Comparison of ENCODE assay signal across 1 cellular context in genomic region chr10:119892188-119893065, GRCh38.
A peak's percentile ranks its signal among the peaks of the same experiment; 100 is the strongest.
TF ChIP-seq lines count a peak whose summit lies in the region.

Gene SEC23IP, plus strand, starts transcription at chr10:119892730. Its CDS starts 53 bp downstream, at chr10:119892783.

TF ChIP-seq in HepG2, 621 proteins besides CTCF, POLR2A, EP300 and RAD21 (continued from another document and continues in another):
- TF ChIP-seq, protein P1, sequence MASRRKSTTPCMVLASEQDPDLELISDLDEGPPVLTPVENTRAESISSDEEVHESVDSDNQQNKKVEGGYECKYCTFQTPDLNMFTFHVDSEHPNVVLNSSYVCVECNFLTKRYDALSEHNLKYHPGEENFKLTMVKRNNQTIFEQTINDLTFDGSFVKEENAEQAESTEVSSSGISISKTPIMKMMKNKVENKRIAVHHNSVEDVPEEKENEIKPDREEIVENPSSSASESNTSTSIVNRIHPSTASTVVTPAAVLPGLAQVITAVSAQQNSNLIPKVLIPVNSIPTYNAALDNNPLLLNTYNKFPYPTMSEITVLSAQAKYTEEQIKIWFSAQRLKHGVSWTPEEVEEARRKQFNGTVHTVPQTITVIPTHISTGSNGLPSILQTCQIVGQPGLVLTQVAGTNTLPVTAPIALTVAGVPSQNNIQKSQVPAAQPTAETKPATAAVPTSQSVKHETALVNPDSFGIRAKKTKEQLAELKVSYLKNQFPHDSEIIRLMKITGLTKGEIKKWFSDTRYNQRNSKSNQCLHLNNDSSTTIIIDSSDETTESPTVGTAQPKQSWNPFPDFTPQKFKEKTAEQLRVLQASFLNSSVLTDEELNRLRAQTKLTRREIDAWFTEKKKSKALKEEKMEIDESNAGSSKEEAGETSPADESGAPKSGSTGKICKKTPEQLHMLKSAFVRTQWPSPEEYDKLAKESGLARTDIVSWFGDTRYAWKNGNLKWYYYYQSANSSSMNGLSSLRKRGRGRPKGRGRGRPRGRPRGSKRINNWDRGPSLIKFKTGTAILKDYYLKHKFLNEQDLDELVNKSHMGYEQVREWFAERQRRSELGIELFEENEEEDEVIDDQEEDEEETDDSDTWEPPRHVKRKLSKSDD (CRISPR knock-in tag; IDR thresholded peaks at IDR 0.05; ENCODE audit: low read depth), result peak; percentile 99
- TF ChIP-seq ZNF564 (CRISPR knock-in tag; IDR thresholded peaks at IDR 0.05) (0 out of 2 replicates have a peak, but pooled peaks have one; percentile 49), SETDB1 (CRISPR knock-in tag; IDR thresholded peaks at IDR 0.05; ENCODE audit: borderline replicate concordance) (0 out of 2 replicates have a peak, but pooled peaks have one; percentile 7), SALL1 (CRISPR knock-in tag; IDR thresholded peaks at IDR 0.05) (peak; percentile 94), HDAC1 (CRISPR knock-in tag; IDR thresholded peaks at IDR 0.05) (peak; percentile 92), CEBPG (CRISPR knock-in tag; IDR thresholded peaks at IDR 0.05) (peak; percentile 58), ZNF451 (CRISPR knock-in tag; IDR thresholded peaks at IDR 0.05) (peak; percentile 75), AGO2 (optimal IDR thresholded peaks at IDR 0.05; ENCODE audit: low read depth, low read length) (peak; percentile 46), KDM6A (CRISPR knock-in tag; IDR thresholded peaks at IDR 0.05; ENCODE audit: low read depth) (no peak), ZNF800 (CRISPR knock-in tag; IDR thresholded peaks at IDR 0.05) (peak; percentile 72; the same call in 1 of the 2 replicates), NPAS2 (CRISPR knock-in tag; IDR thresholded peaks at IDR 0.05; ENCODE audit: borderline replicate concordance) (no peak), SSRP1 (CRISPR knock-in tag; IDR thresholded peaks at IDR 0.05) (no peak), RXRA (CRISPR knock-in tag; IDR thresholded peaks at IDR 0.05) (peak; percentile 80), CBX1 (IDR thresholded peaks at IDR 0.05; ENCODE audit: low read depth) (peak; percentile 35), GTF2F1 (IDR thresholded peaks at IDR 0.05; ENCODE audit: low read length) (peak; percentile 48; the same call in 1 of the 2 replicates), ISL2 (CRISPR knock-in tag; IDR thresholded peaks at IDR 0.05) (peak; percentile 85), SIX1 (CRISPR knock-in tag; IDR thresholded peaks at IDR 0.05; ENCODE audit: borderline replicate concordance) (no peak), HIVEP1 (CRISPR knock-in tag; IDR thresholded peaks at IDR 0.05) (peak; percentile 83), NR3C1 (CRISPR knock-in tag; IDR thresholded peaks at IDR 0.05) (no peak), KDM2A (CRISPR knock-in tag; IDR thresholded peaks at IDR 0.05; ENCODE audit: borderline replicate concordance, low read depth) (peak; percentile 92), PAX8 (CRISPR knock-in tag; IDR thresholded peaks at IDR 0.05; ENCODE audit: borderline replicate concordance) (no peak), EHMT2 (IDR thresholded peaks at IDR 0.05; ENCODE audit: borderline replicate concordance, low read depth, low read length) (peak; percentile 81), ZNF576 (CRISPR knock-in tag; IDR thresholded peaks at IDR 0.05) (peak; percentile 61; the same call in 1 of the 2 replicates), NR2F1 (CRISPR knock-in tag; IDR thresholded peaks at IDR 0.05) (no peak), BRD4 (CRISPR knock-in tag; IDR thresholded peaks at IDR 0.05) (peak; percentile 91), ZKSCAN5 (CRISPR knock-in tag; IDR thresholded peaks at IDR 0.05) (no peak), KDM4B (CRISPR knock-in tag; IDR thresholded peaks at IDR 0.05) (no peak; the same call in none of the 2 replicates), DDIT3 (CRISPR knock-in tag; IDR thresholded peaks at IDR 0.05) (no peak), CENPT (CRISPR knock-in tag; IDR thresholded peaks at IDR 0.05; ENCODE audit: low read depth) (peak; percentile 73; the same call in 1 of the 2 replicates), ZNF749 (CRISPR knock-in tag; IDR thresholded peaks at IDR 0.05; ENCODE audit: borderline replicate concordance) (peak; percentile 77; the same call in 1 of the 2 replicates), MXD3 (CRISPR knock-in tag; IDR thresholded peaks at IDR 0.05) (peak; percentile 92), FOSL1 (CRISPR knock-in tag; IDR thresholded peaks at IDR 0.05; ENCODE audit: borderline replicate concordance) (no peak), ZFP41 (CRISPR knock-in tag; IDR thresholded peaks at IDR 0.05; ENCODE audit: borderline replicate concordance) (peak; percentile 83; the same call in 1 of the 2 replicates), CREB1 (IDR thresholded peaks at IDR 0.05) (peak; percentile 78), CREB1 (CRISPR knock-in tag; IDR thresholded peaks at IDR 0.05) (peak; percentile 89), MYNN (CRISPR knock-in tag; IDR thresholded peaks at IDR 0.05; ENCODE audit: low read depth) (no peak), TEAD2 (CRISPR knock-in tag; IDR thresholded peaks at IDR 0.05) (no peak), HOXA3 (CRISPR knock-in tag; IDR thresholded peaks at IDR 0.05) (peak; percentile 100), ZNF788 (CRISPR knock-in tag; IDR thresholded peaks at IDR 0.05; ENCODE audit: borderline replicate concordance) (peak; percentile 86; the same call in 1 of the 2 replicates), TCF7 (IDR thresholded peaks at IDR 0.05; ENCODE audit: low read depth) (no peak), ZNF24 (IDR thresholded peaks at IDR 0.05) (no peak), ZBTB44 (CRISPR knock-in tag; IDR thresholded peaks at IDR 0.05) (peak; percentile 8; the same call in 1 of the 2 replicates), ATRX (CRISPR knock-in tag; IDR thresholded peaks at IDR 0.05; ENCODE audit: borderline replicate concordance) (no peak), ZNF296 (CRISPR knock-in tag; conservative IDR thresholded peaks at IDR 0.05) (0 out of 2 replicates have a peak, but pooled peaks have one; percentile 6), ZNF343 (CRISPR knock-in tag; IDR thresholded peaks at IDR 0.05) (peak; percentile 93)
- TF ChIP-seq, protein P2, sequence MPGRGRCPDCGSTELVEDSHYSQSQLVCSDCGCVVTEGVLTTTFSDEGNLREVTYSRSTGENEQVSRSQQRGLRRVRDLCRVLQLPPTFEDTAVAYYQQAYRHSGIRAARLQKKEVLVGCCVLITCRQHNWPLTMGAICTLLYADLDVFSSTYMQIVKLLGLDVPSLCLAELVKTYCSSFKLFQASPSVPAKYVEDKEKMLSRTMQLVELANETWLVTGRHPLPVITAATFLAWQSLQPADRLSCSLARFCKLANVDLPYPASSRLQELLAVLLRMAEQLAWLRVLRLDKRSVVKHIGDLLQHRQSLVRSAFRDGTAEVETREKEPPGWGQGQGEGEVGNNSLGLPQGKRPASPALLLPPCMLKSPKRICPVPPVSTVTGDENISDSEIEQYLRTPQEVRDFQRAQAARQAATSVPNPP (CRISPR knock-in tag; IDR thresholded peaks at IDR 0.05), result peak; percentile 77
- TF ChIP-seq, protein P3, sequence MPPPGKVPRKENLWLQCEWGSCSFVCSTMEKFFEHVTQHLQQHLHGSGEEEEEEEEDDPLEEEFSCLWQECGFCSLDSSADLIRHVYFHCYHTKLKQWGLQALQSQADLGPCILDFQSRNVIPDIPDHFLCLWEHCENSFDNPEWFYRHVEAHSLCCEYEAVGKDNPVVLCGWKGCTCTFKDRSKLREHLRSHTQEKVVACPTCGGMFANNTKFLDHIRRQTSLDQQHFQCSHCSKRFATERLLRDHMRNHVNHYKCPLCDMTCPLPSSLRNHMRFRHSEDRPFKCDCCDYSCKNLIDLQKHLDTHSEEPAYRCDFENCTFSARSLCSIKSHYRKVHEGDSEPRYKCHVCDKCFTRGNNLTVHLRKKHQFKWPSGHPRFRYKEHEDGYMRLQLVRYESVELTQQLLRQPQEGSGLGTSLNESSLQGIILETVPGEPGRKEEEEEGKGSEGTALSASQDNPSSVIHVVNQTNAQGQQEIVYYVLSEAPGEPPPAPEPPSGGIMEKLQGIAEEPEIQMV (CRISPR knock-in tag; IDR thresholded peaks at IDR 0.05; ENCODE audit: low read depth), result peak; percentile 80; the same call in 1 of the 2 replicates
- TF ChIP-seq, protein P4, sequence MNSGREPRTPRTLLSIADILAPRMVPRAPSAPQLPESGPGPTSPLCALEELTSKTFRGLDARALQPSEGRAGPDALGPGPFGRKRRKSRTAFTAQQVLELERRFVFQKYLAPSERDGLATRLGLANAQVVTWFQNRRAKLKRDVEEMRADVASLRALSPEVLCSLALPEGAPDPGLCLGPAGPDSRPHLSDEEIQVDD (CRISPR knock-in tag; IDR thresholded peaks at IDR 0.05; ENCODE audit: borderline replicate concordance), result no peak
- TF ChIP-seq, protein P5, sequence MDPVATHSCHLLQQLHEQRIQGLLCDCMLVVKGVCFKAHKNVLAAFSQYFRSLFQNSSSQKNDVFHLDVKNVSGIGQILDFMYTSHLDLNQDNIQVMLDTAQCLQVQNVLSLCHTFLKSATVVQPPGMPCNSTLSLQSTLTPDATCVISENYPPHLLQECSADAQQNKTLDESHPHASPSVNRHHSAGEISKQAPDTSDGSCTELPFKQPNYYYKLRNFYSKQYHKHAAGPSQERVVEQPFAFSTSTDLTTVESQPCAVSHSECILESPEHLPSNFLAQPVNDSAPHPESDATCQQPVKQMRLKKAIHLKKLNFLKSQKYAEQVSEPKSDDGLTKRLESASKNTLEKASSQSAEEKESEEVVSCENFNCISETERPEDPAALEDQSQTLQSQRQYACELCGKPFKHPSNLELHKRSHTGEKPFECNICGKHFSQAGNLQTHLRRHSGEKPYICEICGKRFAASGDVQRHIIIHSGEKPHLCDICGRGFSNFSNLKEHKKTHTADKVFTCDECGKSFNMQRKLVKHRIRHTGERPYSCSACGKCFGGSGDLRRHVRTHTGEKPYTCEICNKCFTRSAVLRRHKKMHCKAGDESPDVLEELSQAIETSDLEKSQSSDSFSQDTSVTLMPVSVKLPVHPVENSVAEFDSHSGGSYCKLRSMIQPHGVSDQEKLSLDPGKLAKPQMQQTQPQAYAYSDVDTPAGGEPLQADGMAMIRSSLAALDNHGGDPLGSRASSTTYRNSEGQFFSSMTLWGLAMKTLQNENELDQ (CRISPR knock-in tag; IDR thresholded peaks at IDR 0.05; ENCODE audit: borderline replicate concordance), result no peak
- TF ChIP-seq, protein P6, sequence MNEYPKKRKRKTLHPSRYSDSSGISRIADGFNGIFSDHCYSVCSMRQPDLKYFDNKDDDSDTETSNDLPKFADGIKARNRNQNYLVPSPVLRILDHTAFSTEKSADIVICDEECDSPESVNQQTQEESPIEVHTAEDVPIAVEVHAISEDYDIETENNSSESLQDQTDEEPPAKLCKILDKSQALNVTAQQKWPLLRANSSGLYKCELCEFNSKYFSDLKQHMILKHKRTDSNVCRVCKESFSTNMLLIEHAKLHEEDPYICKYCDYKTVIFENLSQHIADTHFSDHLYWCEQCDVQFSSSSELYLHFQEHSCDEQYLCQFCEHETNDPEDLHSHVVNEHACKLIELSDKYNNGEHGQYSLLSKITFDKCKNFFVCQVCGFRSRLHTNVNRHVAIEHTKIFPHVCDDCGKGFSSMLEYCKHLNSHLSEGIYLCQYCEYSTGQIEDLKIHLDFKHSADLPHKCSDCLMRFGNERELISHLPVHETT (CRISPR knock-in tag; conservative IDR thresholded peaks at IDR 0.05), result peak; percentile 90
- TF ChIP-seq, protein P7, sequence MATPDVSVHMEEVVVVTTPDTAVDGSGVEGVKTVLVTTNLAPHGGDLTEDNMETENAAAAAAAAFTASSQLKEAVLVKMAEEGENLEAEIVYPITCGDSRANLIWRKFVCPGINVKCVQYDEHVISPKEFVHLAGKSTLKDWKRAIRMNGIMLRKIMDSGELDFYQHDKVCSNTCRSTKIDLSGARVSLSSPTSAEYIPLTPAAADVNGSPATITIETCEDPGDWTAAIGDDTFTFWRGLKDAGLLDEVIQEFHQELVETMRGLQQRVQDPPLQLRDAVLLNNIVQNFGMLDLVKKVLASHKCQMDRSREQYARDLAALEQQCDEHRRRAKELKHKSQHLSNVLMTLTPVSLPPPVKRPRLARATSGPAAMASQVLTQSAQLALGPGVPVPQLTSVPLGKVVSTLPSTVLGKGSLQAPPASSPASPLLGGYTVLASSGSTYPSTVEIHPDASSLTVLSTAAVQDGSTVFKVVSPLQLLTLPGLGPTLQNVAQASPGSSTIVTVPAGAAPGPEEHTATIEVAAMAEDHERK (CRISPR knock-in tag; IDR thresholded peaks at IDR 0.05; ENCODE audit: low read depth), result peak; percentile 83
